19 cellular contexts compared by ENCODE assay signal in genomic region chr3:195407511-195408409, GRCh38. TPM values are rescaled to one million over a fixed set of nuclear protein-coding genes. Genes with fewer than 3 reads are reported as not detected.
A peak's percentile ranks its signal among the peaks of the same experiment; 100 is the strongest.
DNase-seq lines count a peak whose midpoint lies in the region; ATAC-seq and TF ChIP-seq lines count a peak whose summit lies in the region.
"Had no signal": no experiment of that assay in that cellular context is flagged by ENCODE, and none has a peak within 500 bp of the region (broad histone marks: within the 10 kb centered on the region; RNA-seq: fewer than 3 reads in every experiment).

No MANE protein-coding gene starts in this region.

- no peak overlapping the region for H3K4me3 ChIP-seq in CD4-positive, alpha-beta memory T cell (ENCODE audit: low read length in 2 of 2)
- no peak overlapping the region for H3K4me3 ChIP-seq in naive thymus-derived CD4-positive, alpha-beta T cell (ENCODE audit: low read length)
- H3K4me3 ChIP-seq in lower lobe of right lung (no peak overlapping the region), PC-3 (ENCODE audit: low read length) (no peak overlapping the region)
- H3K4me3 ChIP-seq: adrenal gland, psoas muscle, SJCRH30 had no signal

- H3K9ac ChIP-seq in PC-3 (ENCODE audit: low read length) = no peak overlapping the region

- peak in 1 of 5 donors; percentile 3 for DNase-seq in CD4-positive, alpha-beta memory T cell
- no peak for DNase-seq in activated CD4-positive, alpha-beta memory T cell treated with anti-CD3 and anti-CD28 coated beads, Interleukin-2, amount 10 ng/mL, durations not matched to agents 7 days and 5 days
- peak in 1 of 9 donors; percentile 9 for DNase-seq in naive thymus-derived CD4-positive, alpha-beta T cell
- DNase-seq in lower lobe of right lung (no peak), PC-3 (no peak)
- DNase-seq: adrenal gland; AML-193; caudate nucleus; DMS 273 treated with DMSO at 0.1 percent for 48 hours; effector memory CD4-positive, alpha-beta T cell; left ventricle myocardium superior; NCI-H1694; NCI-H510A treated with DMSO at 0.1 percent for 48 hours; OCI-M1; psoas muscle; SJCRH30; T-helper 9 cell had no signal

- peaks cover 43% of the 10 kb centered on the region for H3K4me1 ChIP-seq in CD4-positive, alpha-beta memory T cell (ENCODE audit: insufficient read depth, low read length)
- H3K4me1 ChIP-seq in naive thymus-derived CD4-positive, alpha-beta T cell (ENCODE audit: control insufficient read depth in 2 of 2, insufficient read depth in 2 of 2, low read length in 2 of 2) = peaks cover 9 to 11% of the 10 kb centered on the region in 2 donors
- H3K4me1 ChIP-seq in lower lobe of right lung = peaks cover 31% of the 10 kb centered on the region
- H3K4me1 ChIP-seq in PC-3 (ENCODE audit: insufficient read depth, low read length) = no peaks in the 10 kb centered on the region
- H3K4me1 ChIP-seq: psoas muscle, SJCRH30 had no signal

- BruUV-seq in PC-3 (replicated peaks; lab: Mats Ljungman, UMichigan) = no TSS peak

- H3K27me3 ChIP-seq in CD4-positive, alpha-beta memory T cell (ENCODE audit: insufficient read depth, low read length) = no peaks in the 10 kb centered on the region
- H3K27me3 ChIP-seq in naive thymus-derived CD4-positive, alpha-beta T cell (ENCODE audit: control insufficient read depth in 2 of 2, insufficient read depth in 2 of 2, low read length in 2 of 2) = no peaks in the 10 kb centered on the region
- H3K27me3 ChIP-seq in lower lobe of right lung (ENCODE audit: low read depth) (no peaks in the 10 kb centered on the region), PC-3 (ENCODE audit: low read length) (no peaks in the 10 kb centered on the region)
- H3K27me3 ChIP-seq: adrenal gland, SJCRH30 had no signal

- H3K36me3 ChIP-seq in CD4-positive, alpha-beta memory T cell (ENCODE audit: insufficient read depth, low read length) = no peaks in the 10 kb centered on the region
- H3K36me3 ChIP-seq in naive thymus-derived CD4-positive, alpha-beta T cell (ENCODE audit: control insufficient read depth in 2 of 3, insufficient read depth in 3 of 3, low read length in 3 of 3) = peaks cover 0 to 6% (median 0%) of the 10 kb centered on the region in 3 experiments
- H3K36me3 ChIP-seq in lower lobe of right lung = no peaks in the 10 kb centered on the region
- H3K36me3 ChIP-seq in PC-3 (ENCODE audit: low read depth, low read length) = 0 out of 2 replicates have a peak, but pooled peaks cover 7% of the 10 kb centered on the region
- H3K36me3 ChIP-seq: adrenal gland, SJCRH30 had no signal

- H3K27ac Mint-ChIP-seq in CD4-positive, alpha-beta memory T cell = peak overlapping the region in 2 of 7 donors; percentile 72 to 73
- peak overlapping the region; percentile 46 for H3K27ac Mint-ChIP-seq in activated CD4-positive, alpha-beta memory T cell treated with anti-CD3 and anti-CD28 coated beads, Interleukin-2, amount 10 ng/mL, durations not matched to agents 7 days and 5 days
- peak overlapping the region in 7 of 9 donors; percentile 32 to 82 (median 55) for H3K27ac Mint-ChIP-seq in naive thymus-derived CD4-positive, alpha-beta T cell

- H3K9me3 Mint-ChIP-seq in CD4-positive, alpha-beta memory T cell = peaks cover 0 to 5% (median 2%) of the 10 kb centered on the region in 8 donors
- H3K9me3 Mint-ChIP-seq in activated CD4-positive, alpha-beta memory T cell treated with anti-CD3 and anti-CD28 coated beads, Interleukin-2, amount 10 ng/mL, durations not matched to agents 7 days and 5 days = no peaks in the 10 kb centered on the region
- peaks cover 0 to 12% (median 2%) of the 10 kb centered on the region in 11 donors for H3K9me3 Mint-ChIP-seq in naive thymus-derived CD4-positive, alpha-beta T cell

- peaks cover 63% of the 10 kb centered on the region for H3K79me2 ChIP-seq in PC-3 (ENCODE audit: low read length)

- no peak overlapping the region for H2AFZ ChIP-seq in PC-3 (ENCODE audit: low read length)

- no peak overlapping the region for H3K4me2 ChIP-seq in PC-3 (ENCODE audit: low read length)

- intact Hi-C loops in CD4-positive, alpha-beta memory T cell (cut with micrococcal nuclease) = no loop called here
- intact Hi-C loops in naive thymus-derived CD4-positive, alpha-beta T cell (cut with micrococcal nuclease) = loop anchor here in 1 of 2 donors (5.0 kb wide), 1 partner anchor 35 kb away; the partner anchor contains the start of gene ACAP2
- intact Hi-C loops in lower lobe of right lung (cut with DNase I) = no loop called here
- intact Hi-C loops in PC-3 (cut with micrococcal nuclease) = no loop called here

- no peaks in the 10 kb centered on the region for H3K27me3 Mint-ChIP-seq in CD4-positive, alpha-beta memory T cell
- no peaks in the 10 kb centered on the region for H3K27me3 Mint-ChIP-seq in activated CD4-positive, alpha-beta memory T cell treated with anti-CD3 and anti-CD28 coated beads, Interleukin-2, amount 10 ng/mL, durations not matched to agents 7 days and 5 days
- H3K27me3 Mint-ChIP-seq in naive thymus-derived CD4-positive, alpha-beta T cell = no peaks in the 10 kb centered on the region

- ATAC-seq in GM18502 (IDR thresholded peaks at IDR 0.05; ENCODE audit: poor library complexity, unreplicated experiment) (peak; percentile 56), lower lobe of right lung (no peak), HG02763 (IDR thresholded peaks at IDR 0.05; ENCODE audit: unreplicated experiment) (no peak), PC-3 (no peak)
- ATAC-seq in naive thymus-derived CD4-positive, alpha-beta T cell = no peak
- ATAC-seq: left ventricle myocardium superior, psoas muscle had no signal

- peaks cover 39 to 48% of the 10 kb centered on the region in 2 donors for H3K36me3 Mint-ChIP-seq in CD4-positive, alpha-beta memory T cell
- H3K36me3 Mint-ChIP-seq in activated CD4-positive, alpha-beta memory T cell treated with anti-CD3 and anti-CD28 coated beads, Interleukin-2, amount 10 ng/mL, durations not matched to agents 7 days and 5 days (ENCODE audit: low read depth) = peaks cover 48% of the 10 kb centered on the region
- peaks cover 11 to 50% (median 47%) of the 10 kb centered on the region in 5 donors for H3K36me3 Mint-ChIP-seq in naive thymus-derived CD4-positive, alpha-beta T cell

- CTCF ChIA-PET in CD4-positive, alpha-beta memory T cell (lab: Charles Lee; ENCODE audit: partially characterized antibody) = interaction anchor here (1.1 kb wide), 1 partner anchor 136 kb away, joined by 3 read pairs; the partner anchor contains the start of gene XXYLT1
- CTCF ChIA-PET in activated CD4-positive, alpha-beta memory T cell treated with anti-CD3 and anti-CD28 coated beads, Interleukin-2, amount 10 ng/mL, durations not matched to agents 7 days and 5 days (lab: Charles Lee) = interaction anchor here (1.0 to 2.1 kb wide), 3 partner anchors 9 to 138 kb away, joined by 3 to 5 read pairs (median 3); no protein-coding TSS in a partner anchor
- CTCF ChIA-PET in naive thymus-derived CD4-positive, alpha-beta T cell (lab: Charles Lee) = no interaction called here
- CTCF ChIA-PET in PC-3 (lab: Charles Lee) = no interaction called here

- H3F3A ChIP-seq in PC-3 (ENCODE audit: low read length, unreplicated experiment) = no peaks in the 10 kb centered on the region

- H3K4me3 Mint-ChIP-seq in CD4-positive, alpha-beta memory T cell = peak overlapping the region; percentile 1 to 66 (median 32)
- H3K4me3 Mint-ChIP-seq in activated CD4-positive, alpha-beta memory T cell treated with anti-CD3 and anti-CD28 coated beads, Interleukin-2, amount 10 ng/mL, durations not matched to agents 7 days and 5 days = peak overlapping the region; percentile 47
- peak overlapping the region in 9 of 10 donors; percentile 25 to 63 (median 41) for H3K4me3 Mint-ChIP-seq in naive thymus-derived CD4-positive, alpha-beta T cell

- H4K20me1 ChIP-seq in PC-3 (ENCODE audit: low read length) = 0 out of 2 replicates have a peak, but pooled peaks cover 3% of the 10 kb centered on the region

- no peak overlapping the region for H3K27ac ChIP-seq in CD4-positive, alpha-beta memory T cell (ENCODE audit: low read depth, low read length)
- no peak overlapping the region for H3K27ac ChIP-seq in naive thymus-derived CD4-positive, alpha-beta T cell (ENCODE audit: low read depth, low read length)
- H3K27ac ChIP-seq in lower lobe of right lung (no peak overlapping the region), PC-3 (ENCODE audit: low read length) (no peak overlapping the region)
- H3K27ac ChIP-seq: adrenal gland, psoas muscle, SJCRH30 had no signal

- POLR2A ChIA-PET in CD4-positive, alpha-beta memory T cell (lab: Charles Lee; ENCODE audit: partially characterized antibody) = interaction anchor here (0.6 kb wide), 1 partner anchor 105 kb away, joined by 3 read pairs; no protein-coding TSS in a partner anchor
- POLR2A ChIA-PET in activated CD4-positive, alpha-beta memory T cell treated with anti-CD3 and anti-CD28 coated beads, Interleukin-2, amount 10 ng/mL, durations not matched to agents 7 days and 5 days (lab: Charles Lee) = interaction anchor here (0.7 to 2.4 kb wide), 4 partner anchors 13 to 35 kb away, joined by 3 to 9 read pairs (median 4); partner anchors contain the start of gene ACAP2
- POLR2A ChIA-PET in naive thymus-derived CD4-positive, alpha-beta T cell (lab: Charles Lee) = interaction anchor here (0.6 kb wide), 1 partner anchor 1224 kb away, joined by 3 read pairs; no protein-coding TSS in a partner anchor
- POLR2A ChIA-PET in PC-3 (lab: Charles Lee; ENCODE audit: unreplicated experiment) = interaction anchor here (0.6 kb wide), 1 partner anchor 743 kb away, joined by 4 read pairs; no protein-coding TSS in a partner anchor

- no peaks in the 10 kb centered on the region for H3K9me2 ChIP-seq in PC-3 (replicated peaks; ENCODE audit: low read length)

- peaks cover 37 to 58% (median 50%) of the 10 kb centered on the region in 4 donors for H3K4me1 Mint-ChIP-seq in CD4-positive, alpha-beta memory T cell
- H3K4me1 Mint-ChIP-seq in activated CD4-positive, alpha-beta memory T cell treated with anti-CD3 and anti-CD28 coated beads, Interleukin-2, amount 10 ng/mL, durations not matched to agents 7 days and 5 days = peaks cover 39% of the 10 kb centered on the region
- H3K4me1 Mint-ChIP-seq in naive thymus-derived CD4-positive, alpha-beta T cell = peaks cover 36 to 69% (median 59%) of the 10 kb centered on the region in 7 donors

- H3K9me3 ChIP-seq in CD4-positive, alpha-beta memory T cell (ENCODE audit: control insufficient read depth in 1 of 2, low read length in 2 of 2) = no peaks in the 10 kb centered on the region
- no peaks in the 10 kb centered on the region for H3K9me3 ChIP-seq in naive thymus-derived CD4-positive, alpha-beta T cell (ENCODE audit: control insufficient read depth in 2 of 3, low read length in 3 of 3)
- no peaks in the 10 kb centered on the region for H3K9me3 ChIP-seq in lower lobe of right lung
- no peaks in the 10 kb centered on the region for H3K9me3 ChIP-seq in PC-3 (ENCODE audit: low read length)
- H3K9me3 ChIP-seq: adrenal gland, psoas muscle, SJCRH30 had no signal

- no peak for TF ChIP-seq CTCF in lower lobe of right lung (IDR thresholded peaks at IDR 0.05)
- no peak for TF ChIP-seq CTCF in PC-3 (conservative IDR thresholded peaks at IDR 0.05; ENCODE audit: low read depth, low read length)

RNA-seq across cellular contexts. Expression of gene ACAP2, which starts 35.1 kb away (rescaled TPM):
- total RNA-seq in CD4-positive, alpha-beta memory T cell = 10 to 100 TPM; 72.3 to 73.5 TPM
- 10 to 100 TPM; 40.9 to 53.9 TPM for polyA plus RNA-seq in CD4-positive, alpha-beta memory T cell
- 10 to 100 TPM; 76.0 to 77.4 TPM for total RNA-seq in activated CD4-positive, alpha-beta memory T cell treated with anti-CD3 and anti-CD28 coated beads, Interleukin-2, amount 10 ng/mL, durations not matched to agents 7 days and 5 days
- 100 to 1,000 TPM in 1 of 5 experiments, 10 to 100 TPM in 4; 68.1 to 111 (median 74.2) TPM for total RNA-seq in naive thymus-derived CD4-positive, alpha-beta T cell
- 10 to 100 TPM; 40.1 to 45.7 TPM for polyA plus RNA-seq in naive thymus-derived CD4-positive, alpha-beta T cell
- total RNA-seq in lower lobe of right lung (68.9 TPM), PC-3 (2014; rRNA removed) (27.0 and 33.5 TPM in 2 replicates)

Comparison
In these comparisons a context has a peak if more than half of its experiments do, and no peak if none do; other contexts are left out.
1. CTCF ChIA-PET loops: an anchor here in CD4-positive, alpha-beta memory T cell (1.1 kb wide) and activated CD4-positive, alpha-beta memory T cell treated with anti-CD3 and anti-CD28 coated beads, Interleukin-2, amount 10 ng/mL, durations not matched to agents 7 days and 5 days (1.0 to 2.1 kb wide); none called in naive thymus-derived CD4-positive, alpha-beta T cell and PC-3.